Comparison of ENCODE assay signal across 9 cellular contexts in genomic region chr14:105484069-105484996, GRCh38. TPM values are rescaled to one million over a fixed set of nuclear protein-coding genes. Genes with fewer than 3 reads are reported as not detected.
A peak's percentile ranks its signal among the peaks of the same experiment; 100 is the strongest.
DNase-seq lines count a peak whose midpoint lies in the region; ATAC-seq and TF ChIP-seq lines count a peak whose summit lies in the region.
"Had no signal": no experiment of that assay in that cellular context is flagged by ENCODE, and none has a peak within 500 bp of the region (broad histone marks: within the 10 kb centered on the region; RNA-seq: fewer than 3 reads in every experiment).

No MANE protein-coding gene starts in this region.

- no peaks in the 10 kb centered on the region for H3K27me3 Mint-ChIP-seq in IgD-negative memory B cell
- H3K27me3 Mint-ChIP-seq in activated T-helper 1 cell treated with anti-CD3 and anti-CD28 coated beads, Interleukin-12 subunit alpha, Interleukin-12 subunit beta, Interleukin-2, Interleukin-4 antibody, amounts not matched to agents 30 ng/mL and 10 ng/mL and 1 ng/mL, durations not matched to agents 14 hours and 24 hours and 36 hours (ENCODE audit: insufficient read depth): peaks cover 14% of the 10 kb centered on the region

- POLR2A ChIA-PET in PC-3 (lab: Charles Lee; ENCODE audit: unreplicated experiment): no interaction called here

- no peaks in the 10 kb centered on the region for H3F3A ChIP-seq in PC-3 (ENCODE audit: low read length, unreplicated experiment)

- peaks cover 2% of the 10 kb centered on the region for H3K36me3 Mint-ChIP-seq in IgD-negative memory B cell
- no peaks in the 10 kb centered on the region for H3K36me3 Mint-ChIP-seq in activated T-helper 1 cell treated with anti-CD3 and anti-CD28 coated beads, Interleukin-12 subunit alpha, Interleukin-12 subunit beta, Interleukin-2, Interleukin-4 antibody, amounts not matched to agents 30 ng/mL and 10 ng/mL and 1 ng/mL, durations not matched to agents 14 hours and 24 hours and 36 hours (ENCODE audit: low read depth)

- intact Hi-C loops in activated T-helper 1 cell treated with anti-CD3 and anti-CD28 coated beads, Interleukin-12 subunit alpha, Interleukin-12 subunit beta, Interleukin-2, Interleukin-4 antibody, amounts not matched to agents 30 ng/mL and 10 ng/mL and 1 ng/mL, durations not matched to agents 14 hours and 24 hours and 36 hours (cut with micrococcal nuclease): loop anchor here (10.0 kb wide), 1 partner anchor 240 kb away; the partner anchor contains the start of gene BTBD6
- intact Hi-C loops in heart right ventricle (cut with DNase I): loop anchor here in 3 of 10 donors (5.0 to 10.0 kb wide), 4 partner anchors 70 to 290 kb away; partner anchors contain the start of genes TEX22 (in 2 of the 3) and MTA1 (in 1 of the 3)
- intact Hi-C loops in PC-3 (cut with micrococcal nuclease): no loop called here

- H3K4me3 Mint-ChIP-seq in IgD-negative memory B cell: peak overlapping the region in 3 of 4 donors; percentile 4 to 54 (median 7)
- H3K4me3 Mint-ChIP-seq in activated T-helper 1 cell treated with anti-CD3 and anti-CD28 coated beads, Interleukin-12 subunit alpha, Interleukin-12 subunit beta, Interleukin-2, Interleukin-4 antibody, amounts not matched to agents 30 ng/mL and 10 ng/mL and 1 ng/mL, durations not matched to agents 14 hours and 24 hours and 36 hours: peak overlapping the region; percentile 32

- H3K4me2 ChIP-seq in PC-3 (ENCODE audit: low read length): no peak overlapping the region

- peak overlapping the region; percentile 96 to 100 (median 100) for H3K27ac Mint-ChIP-seq in IgD-negative memory B cell
- H3K27ac Mint-ChIP-seq in activated T-helper 1 cell treated with anti-CD3 and anti-CD28 coated beads, Interleukin-12 subunit alpha, Interleukin-12 subunit beta, Interleukin-2, Interleukin-4 antibody, amounts not matched to agents 30 ng/mL and 10 ng/mL and 1 ng/mL, durations not matched to agents 14 hours and 24 hours and 36 hours: peak overlapping the region; percentile 91

- no peak overlapping the region for H2AFZ ChIP-seq in PC-3 (ENCODE audit: low read length)

- WGBS in heart right ventricle, 2 donors: 46 to 51% methylated on average over 20 of the region's 20 CpGs

- peak; percentile 48 for DNase-seq in activated T-helper 1 cell treated with anti-CD3 and anti-CD28 coated beads, Interleukin-12 subunit alpha, Interleukin-12 subunit beta, Interleukin-2, Interleukin-4 antibody, amounts not matched to agents 30 ng/mL and 10 ng/mL and 1 ng/mL, durations not matched to agents 14 hours and 24 hours and 36 hours (ENCODE audit: low spot score)
- DNase-seq in heart right ventricle (peak; percentile 67 to 84), NCI-H1105 (lab: John Stamatoyannopoulos, UW) (no peak), PC-3 (no peak), OCI-M2 (lab: John Stamatoyannopoulos, UW; ENCODE audit: unreplicated experiment) (no peak)
- DNase-seq in stimulated activated naive CD4-positive, alpha-beta T cell treated with Interleukin-2 at 50 U/mL for 16 hours (lab: John Stamatoyannopoulos, UW): peak; percentile 48
- DNase-seq: NCI-H526 treated with DMSO at 0.1 percent for 48 hours had no signal

- peaks cover 0 to 14% (median 2%) of the 10 kb centered on the region in 9 donors for H3K36me3 ChIP-seq in heart right ventricle
- no peaks in the 10 kb centered on the region for H3K36me3 ChIP-seq in PC-3 (ENCODE audit: low read depth, low read length)

- H3K4me1 Mint-ChIP-seq in IgD-negative memory B cell: peaks cover 17 to 34% (median 31%) of the 10 kb centered on the region in 3 donors
- H3K4me1 Mint-ChIP-seq in activated T-helper 1 cell treated with anti-CD3 and anti-CD28 coated beads, Interleukin-12 subunit alpha, Interleukin-12 subunit beta, Interleukin-2, Interleukin-4 antibody, amounts not matched to agents 30 ng/mL and 10 ng/mL and 1 ng/mL, durations not matched to agents 14 hours and 24 hours and 36 hours (ENCODE audit: low read depth): peaks cover 34% of the 10 kb centered on the region

- peaks cover 0 to 34% (median 0%) of the 10 kb centered on the region in 7 donors for H3K27me3 ChIP-seq in heart right ventricle
- H3K27me3 ChIP-seq in PC-3 (ENCODE audit: low read length): no peaks in the 10 kb centered on the region

- BruUV-seq in PC-3 (replicated peaks; lab: Mats Ljungman, UMichigan): no TSS peak

- peak in 2 of 8 donors; percentile 0 to 1 for ATAC-seq in heart right ventricle
- no peak for ATAC-seq in GM21447 (IDR thresholded peaks at IDR 0.05; ENCODE audit: unreplicated experiment)
- ATAC-seq in PC-3: no peak

- no peak for TF ChIP-seq CTCF in heart right ventricle (IDR thresholded peaks at IDR 0.05)
- TF ChIP-seq CTCF in PC-3 (conservative IDR thresholded peaks at IDR 0.05; ENCODE audit: low read depth, low read length): no peak

- H3K9me3 ChIP-seq in heart right ventricle (no peaks in the 10 kb centered on the region), PC-3 (ENCODE audit: low read length) (no peaks in the 10 kb centered on the region)

- H3K27ac ChIP-seq in heart right ventricle (peak overlapping the region in 8 of 10 donors; percentile 89 to 100 (median 97)), PC-3 (ENCODE audit: low read length) (no peak overlapping the region)

- no peak overlapping the region for H3K9ac ChIP-seq in PC-3 (ENCODE audit: low read length)

- H3K79me2 ChIP-seq in PC-3 (ENCODE audit: low read length): no peaks in the 10 kb centered on the region

- H3K4me1 ChIP-seq in heart right ventricle (peaks cover 73 to 100% (median 97%) of the 10 kb centered on the region in 9 donors), PC-3 (ENCODE audit: insufficient read depth, low read length) (peaks cover 47% of the 10 kb centered on the region)

- H3K9me3 Mint-ChIP-seq in IgD-negative memory B cell: no peaks in the 10 kb centered on the region
- no peaks in the 10 kb centered on the region for H3K9me3 Mint-ChIP-seq in activated T-helper 1 cell treated with anti-CD3 and anti-CD28 coated beads, Interleukin-12 subunit alpha, Interleukin-12 subunit beta, Interleukin-2, Interleukin-4 antibody, amounts not matched to agents 30 ng/mL and 10 ng/mL and 1 ng/mL, durations not matched to agents 14 hours and 24 hours and 36 hours

- no peaks in the 10 kb centered on the region for H4K20me1 ChIP-seq in PC-3 (ENCODE audit: low read length)

- CTCF ChIA-PET in PC-3 (lab: Charles Lee): no interaction called here

- no peak overlapping the region for H3K4me3 ChIP-seq in heart right ventricle
- H3K4me3 ChIP-seq in PC-3 (ENCODE audit: low read length): no peak overlapping the region

- no peaks in the 10 kb centered on the region for H3K9me2 ChIP-seq in PC-3 (replicated peaks; ENCODE audit: low read length)

RNA-seq across cellular contexts. Expression of gene CRIP1, which starts 2.4 kb away (rescaled TPM):
- polyA plus RNA-seq in IgD-negative memory B cell: 1,925 TPM
- total RNA-seq in activated T-helper 1 cell treated with anti-CD3 and anti-CD28 coated beads, Interleukin-12 subunit alpha, Interleukin-12 subunit beta, Interleukin-2, Interleukin-4 antibody, amounts not matched to agents 30 ng/mL and 10 ng/mL and 1 ng/mL, durations not matched to agents 14 hours and 24 hours and 36 hours: 97.1 and 103 TPM in 2 replicates
- total RNA-seq in heart right ventricle: 100 to 1,000 TPM in 1 of 10 donors, 10 to 100 TPM in 9; 34.0 to 131 (median 51.0) TPM
- 100 to 1,000 TPM; 149 to 170 TPM for polyA plus RNA-seq in heart right ventricle
- total RNA-seq in PC-3 (2014; rRNA removed): 45.9 and 48.7 TPM in 2 replicates

RNA-seq across cellular contexts. Expression of gene TEDC1, which starts 6.7 kb away (rescaled TPM):
- polyA plus RNA-seq in IgD-negative memory B cell (11.8 TPM), heart right ventricle (10 to 100 TPM in 1 of 2 donors, 1 to 10 TPM in 1; 8.4 to 10.0 TPM)
- 44.5 and 46.1 TPM in 2 replicates for total RNA-seq in activated T-helper 1 cell treated with anti-CD3 and anti-CD28 coated beads, Interleukin-12 subunit alpha, Interleukin-12 subunit beta, Interleukin-2, Interleukin-4 antibody, amounts not matched to agents 30 ng/mL and 10 ng/mL and 1 ng/mL, durations not matched to agents 14 hours and 24 hours and 36 hours
- total RNA-seq in heart right ventricle (1 to 10 TPM; 2.3 to 5.2 (median 4.2) TPM), PC-3 (2014; rRNA removed) (66.7 and 108 TPM in 2 replicates)

RNA-seq across cellular contexts. Expression of gene CRIP2, which starts 9.7 kb away (rescaled TPM):
- polyA plus RNA-seq in IgD-negative memory B cell (70.8 TPM), heart right ventricle (1,000 to 10,000 TPM; 1,120 to 1,194 TPM)
- not detected in 2 replicates for total RNA-seq in activated T-helper 1 cell treated with anti-CD3 and anti-CD28 coated beads, Interleukin-12 subunit alpha, Interleukin-12 subunit beta, Interleukin-2, Interleukin-4 antibody, amounts not matched to agents 30 ng/mL and 10 ng/mL and 1 ng/mL, durations not matched to agents 14 hours and 24 hours and 36 hours
- total RNA-seq in heart right ventricle (1,000 to 10,000 TPM in 3 of 10 donors, 100 to 1,000 TPM in 7; 731 to 1,223 (median 884) TPM), PC-3 (2014; rRNA removed) (100 and 109 TPM in 2 replicates)

RNA-seq across cellular contexts. Expression of gene TMEM121, which starts 42.0 kb away (rescaled TPM):
- polyA plus RNA-seq in IgD-negative memory B cell (5.5 TPM), heart right ventricle (1 to 10 TPM; 1.3 to 2.6 TPM)
- 9.9 and 11.7 TPM in 2 replicates for total RNA-seq in activated T-helper 1 cell treated with anti-CD3 and anti-CD28 coated beads, Interleukin-12 subunit alpha, Interleukin-12 subunit beta, Interleukin-2, Interleukin-4 antibody, amounts not matched to agents 30 ng/mL and 10 ng/mL and 1 ng/mL, durations not matched to agents 14 hours and 24 hours and 36 hours
- total RNA-seq in heart right ventricle (1 to 10 TPM in 8 of 10 donors, under 1 TPM in 2; 0.93 to 2.3 (median 1.7) TPM), PC-3 (2014; rRNA removed) (27.5 and 33.6 TPM in 2 replicates)

Comparison
In these comparisons a context has a peak if more than half of its experiments do, and no peak if none do; other contexts are left out.
1. DNase-seq: peak in activated T-helper 1 cell treated with anti-CD3 and anti-CD28 coated beads, Interleukin-12 subunit alpha, Interleukin-12 subunit beta, Interleukin-2, Interleukin-4 antibody, amounts not matched to agents 30 ng/mL and 10 ng/mL and 1 ng/mL, durations not matched to agents 14 hours and 24 hours and 36 hours (single experiment), heart right ventricle (2 of 2) and stimulated activated naive CD4-positive, alpha-beta T cell treated with Interleukin-2 at 50 U/mL for 16 hours (single experiment); none in NCI-H1105 (single experiment), PC-3 (single experiment) and OCI-M2 (single experiment).
2. RNA of gene CRIP2, which starts 9.7 kb away (total RNA-seq): 731 to 1,223 TPM in heart right ventricle and 100 to 109 TPM in PC-3; not detected in activated T-helper 1 cell treated with anti-CD3 and anti-CD28 coated beads, Interleukin-12 subunit alpha, Interleukin-12 subunit beta, Interleukin-2, Interleukin-4 antibody, amounts not matched to agents 30 ng/mL and 10 ng/mL and 1 ng/mL, durations not matched to agents 14 hours and 24 hours and 36 hours; every median in the first group is over 10 times any median in the second.